8 cellular contexts compared by ENCODE assay signal in genomic region chrX:1493877-1494510, GRCh38. TPM values are rescaled to one million over a fixed set of nuclear protein-coding genes. Genes with fewer than 3 reads are reported as not detected.
A peak's percentile ranks its signal among the peaks of the same experiment; 100 is the strongest.
DNase-seq lines count a peak whose midpoint lies in the region; ATAC-seq and TF ChIP-seq lines count a peak whose summit lies in the region.

No MANE protein-coding gene starts in this region.

- H3K27me3 ChIP-seq in gastrocnemius medialis (no peaks in the 10 kb centered on the region), GM23248 (replicated peaks; ENCODE audit: insufficient read depth) (no peaks in the 10 kb centered on the region)

- no peaks in the 10 kb centered on the region for H3K9me2 ChIP-seq in GM23248 (ENCODE audit: insufficient read depth)

- H3K27ac ChIP-seq in gastrocnemius medialis (peak overlapping the region in 3 of 4 donors; percentile 34 to 56 (median 43)), GM23248 (no peak overlapping the region)

- no peaks in the 10 kb centered on the region for H3K9me3 Mint-ChIP-seq in activated naive CD8-positive, alpha-beta T cell (ENCODE audit: low read depth)

- H3K4me1 Mint-ChIP-seq in activated naive CD8-positive, alpha-beta T cell (ENCODE audit: low read depth) = peaks cover 25% of the 10 kb centered on the region

- DNase-seq in gastrocnemius medialis (no peak), NCI-H1417 (lab: John Stamatoyannopoulos, UW) (no peak), hippocampal formation (lab: John Stamatoyannopoulos, UW) (no peak), GM23248 (no peak)

- peaks cover 5% of the 10 kb centered on the region for H3K36me3 Mint-ChIP-seq in activated naive CD8-positive, alpha-beta T cell

- no peak overlapping the region for H3K4me2 ChIP-seq in GM23248 (ENCODE audit: unreplicated experiment)

- H3K4me3 ChIP-seq in gastrocnemius medialis (peak overlapping the region in 1 of 4 donors; percentile 11), GM23248 (no peak overlapping the region)

- H3K9me3 ChIP-seq in gastrocnemius medialis = no peaks in the 10 kb centered on the region
- no peaks in the 10 kb centered on the region for H3K9me3 ChIP-seq in GM23248 (ENCODE audit: low read depth)

- H3K9ac ChIP-seq in GM23248 = no peak overlapping the region

- no peaks in the 10 kb centered on the region for H3K79me2 ChIP-seq in GM23248 (ENCODE audit: insufficient read depth)

- H2AFZ ChIP-seq in GM23248 = no peak overlapping the region

- H3K36me3 ChIP-seq in gastrocnemius medialis (no peaks in the 10 kb centered on the region), GM23248 (ENCODE audit: low read depth) (no peaks in the 10 kb centered on the region)

- intact Hi-C loops in gastrocnemius medialis (cut with DNase I; ENCODE audit: low total_unique reads) = no loop called here

- no peaks in the 10 kb centered on the region for H3K27me3 Mint-ChIP-seq in activated naive CD8-positive, alpha-beta T cell

- in situ Hi-C loops in gastrocnemius medialis (cut with MboI; ENCODE audit: low sequenced_read_pairs in 4 of 4) (no loop called here), GM23248 (cut with MboI) (no loop called here)

- 5 to 9% methylated on average over 14 to 15 of the region's 15 CpGs for WGBS in GM23248 (ENCODE audit: low coverage in 1 of 2, low lambda C conversion rate in 2 of 2, missing lambda C conversion rate in 2 of 2), 2 experiments

- ATAC-seq in GM18498 (IDR thresholded peaks at IDR 0.05; ENCODE audit: unreplicated experiment) (peak; percentile 59), GM21515 (IDR thresholded peaks at IDR 0.05; ENCODE audit: unreplicated experiment) (peak; percentile 62), HG03575 (IDR thresholded peaks at IDR 0.05; ENCODE audit: extremely low read depth, insufficient number of reproducible peaks, low FRiP score, unreplicated experiment) (peak; percentile 36), gastrocnemius medialis (no peak)

- no peak for TF ChIP-seq POLR2A in gastrocnemius medialis (IDR thresholded peaks at IDR 0.05)

- peak overlapping the region; percentile 50 for H3K27ac Mint-ChIP-seq in activated naive CD8-positive, alpha-beta T cell

- TF ChIP-seq CTCF in gastrocnemius medialis (IDR thresholded peaks at IDR 0.05 in 4 of 5, conservative IDR thresholded peaks at IDR 0.05 in 1 of 5) = no peak

- no peaks in the 10 kb centered on the region for H4K20me1 ChIP-seq in GM23248 (ENCODE audit: insufficient read depth)

- H3K4me3 Mint-ChIP-seq in activated naive CD8-positive, alpha-beta T cell = no peak overlapping the region

- H3F3A ChIP-seq in GM23248 (ENCODE audit: insufficient read depth) = no peaks in the 10 kb centered on the region

- H3K4me1 ChIP-seq in gastrocnemius medialis (no peaks in the 10 kb centered on the region), GM23248 (ENCODE audit: insufficient read depth) (no peaks in the 10 kb centered on the region)

RNA-seq across cellular contexts. Expression of gene ASMTL, which starts 41.3 kb away (rescaled TPM):
- 10 to 100 TPM; 13.6 to 19.5 (median 13.9) TPM for total RNA-seq in gastrocnemius medialis
- total RNA-seq in GM23248 (2014; rRNA removed; shearing (Covaris generic)) = 8.1 and 15.7 TPM in 2 replicates
- polyA plus RNA-seq in GM23248 (2016; fragmentation: Nextera tagmentation; extraction: Ambion mirVana) = 36.2 and 38.4 TPM in 2 replicates

RNA-seq across cellular contexts. Expression of gene P2RY8, which starts 43.0 kb away (rescaled TPM):
- total RNA-seq in gastrocnemius medialis = 1 to 10 TPM in 1 of 4 donors, under 1 TPM in 3; 0.36 to 1.1 (median 0.62) TPM
- total RNA-seq in GM23248 (2014; rRNA removed; shearing (Covaris generic)) = not detected in 2 replicates
- 0.04 TPM in 1 of 2 replicates, not detected in the other for polyA plus RNA-seq in GM23248 (2016; fragmentation: Nextera tagmentation; extraction: Ambion mirVana)

Comparison
In these comparisons a context has a peak if more than half of its experiments do, and no peak if none do; other contexts are left out.
1. ATAC-seq: peak in GM18498 (single experiment), GM21515 (single experiment) and HG03575 (single experiment); none in gastrocnemius medialis (0 of 2).